In the genomic region with DNA sequence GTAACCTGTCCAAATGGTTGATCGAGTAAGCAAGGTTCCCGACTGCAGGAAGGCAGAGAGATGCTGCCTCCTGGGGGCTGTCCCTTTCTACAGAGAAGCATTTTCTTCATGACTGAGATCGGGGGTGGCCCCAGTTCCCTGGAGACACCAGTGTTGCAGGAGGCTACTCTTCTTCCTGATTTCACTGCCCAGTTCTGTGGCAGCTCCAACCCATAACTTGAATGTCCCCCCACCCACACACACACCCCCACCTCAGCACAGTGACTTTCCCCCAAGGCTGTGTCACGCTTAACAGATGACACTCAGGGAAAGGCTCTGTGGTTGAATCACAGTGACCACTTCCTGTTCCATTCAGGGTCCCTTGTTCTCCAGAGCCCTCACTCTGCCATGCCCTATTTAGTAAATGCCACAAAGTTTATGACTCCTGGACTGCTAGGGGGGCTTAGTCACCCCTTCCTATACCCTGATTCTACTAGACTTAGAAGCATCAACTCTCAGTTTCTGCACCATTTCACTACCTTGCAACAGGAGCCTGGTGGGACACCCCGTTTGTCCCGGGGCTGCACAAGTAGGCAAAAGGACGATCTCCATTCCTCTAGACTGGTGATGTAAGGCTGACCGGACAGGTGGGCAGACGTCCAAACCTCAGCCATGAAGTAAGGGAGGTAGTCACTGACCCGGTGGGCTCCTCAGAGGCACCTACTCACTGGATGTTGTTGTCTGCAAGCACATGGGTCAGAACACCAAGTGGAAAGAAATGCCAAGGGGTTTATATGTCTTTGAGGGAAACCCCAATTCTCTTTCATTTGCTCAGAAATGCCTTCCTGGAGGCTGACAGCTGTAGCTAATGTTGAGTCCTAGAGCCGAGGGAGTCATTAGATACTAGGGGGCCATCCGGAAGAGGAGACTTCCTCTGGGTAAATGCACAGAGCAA, we compare ENCODE assay signal across 1 cellular context.
TF ChIP-seq lines count a peak whose summit lies in the region.

No MANE protein-coding gene starts in this region.

TF ChIP-seq in K562, 482 proteins besides CTCF, POLR2A, EP300 and RAD21:
- TF ChIP-seq, protein P1, sequence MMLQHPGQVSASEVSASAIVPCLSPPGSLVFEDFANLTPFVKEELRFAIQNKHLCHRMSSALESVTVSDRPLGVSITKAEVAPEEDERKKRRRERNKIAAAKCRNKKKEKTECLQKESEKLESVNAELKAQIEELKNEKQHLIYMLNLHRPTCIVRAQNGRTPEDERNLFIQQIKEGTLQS (IDR thresholded peaks at IDR 0.05): peak; percentile 22; the same call in 1 of the 2 replicates
- TF ChIP-seq, protein P1 (CRISPR knock-in tag; conservative IDR thresholded peaks at IDR 0.05): no peak
- TF ChIP-seq ZNF707 (CRISPR knock-in tag; conservative IDR thresholded peaks at IDR 0.05) (no peak), EGR1 (conservative IDR thresholded peaks at IDR 0.05) (peak; percentile 87), MAZ (CRISPR knock-in tag; conservative IDR thresholded peaks at IDR 0.05 in 1 of 2, IDR thresholded peaks at IDR 0.05 in 1 of 2) (peak in 1 of 2 experiments; percentile 43; a peak in 2 of 4 replicates), ILF3 (IDR thresholded peaks at IDR 0.05; ENCODE audit: borderline replicate concordance) (no peak), SPI1 (IDR thresholded peaks at IDR 0.05; ENCODE audit: borderline replicate concordance, low read depth, low read length) (peak; percentile 51; the same call in 1 of the 2 replicates), FOSL1 (tag; conservative IDR thresholded peaks at IDR 0.05) (peak; percentile 46; the same call in 1 of the 2 replicates), MEIS2 (IDR thresholded peaks at IDR 0.05; ENCODE audit: partially characterized antibody) (peak; percentile 26), MAFK (IDR thresholded peaks at IDR 0.05; ENCODE audit: low read length) (0 out of 2 replicates have a peak, but pooled peaks have one; percentile 4), ZNF3 (CRISPR knock-in tag; IDR thresholded peaks at IDR 0.05) (no peak), CC2D1A (IDR thresholded peaks at IDR 0.05) (0 out of 2 replicates have a peak, but pooled peaks have one; percentile 34), SMC3 (conservative IDR thresholded peaks at IDR 0.05; ENCODE audit: insufficient read depth, low read depth, low read length) (peak; percentile 72), ARID2 (IDR thresholded peaks at IDR 0.05) (peak; percentile 67), GABPA (tag; conservative IDR thresholded peaks at IDR 0.05; ENCODE audit: low read depth) (peak; percentile 53), STAG1 (CRISPR knock-in tag; IDR thresholded peaks at IDR 0.05; ENCODE audit: borderline replicate concordance) (peak; percentile 36; the same call in 1 of the 2 replicates), POLR2B (IDR thresholded peaks at IDR 0.05; ENCODE audit: low read depth, partially characterized antibody) (no peak), JUND (IDR thresholded peaks at IDR 0.05; ENCODE audit: borderline replicate concordance, low read depth, low read length) (peak; percentile 31; the same call in 1 of the 2 replicates), JUND (tag; IDR thresholded peaks at IDR 0.05; ENCODE audit: borderline replicate concordance, low read depth, low read length) (no peak), ZNF23 (CRISPR knock-in tag; IDR thresholded peaks at IDR 0.05) (no peak)
- TF ChIP-seq, protein P2, sequence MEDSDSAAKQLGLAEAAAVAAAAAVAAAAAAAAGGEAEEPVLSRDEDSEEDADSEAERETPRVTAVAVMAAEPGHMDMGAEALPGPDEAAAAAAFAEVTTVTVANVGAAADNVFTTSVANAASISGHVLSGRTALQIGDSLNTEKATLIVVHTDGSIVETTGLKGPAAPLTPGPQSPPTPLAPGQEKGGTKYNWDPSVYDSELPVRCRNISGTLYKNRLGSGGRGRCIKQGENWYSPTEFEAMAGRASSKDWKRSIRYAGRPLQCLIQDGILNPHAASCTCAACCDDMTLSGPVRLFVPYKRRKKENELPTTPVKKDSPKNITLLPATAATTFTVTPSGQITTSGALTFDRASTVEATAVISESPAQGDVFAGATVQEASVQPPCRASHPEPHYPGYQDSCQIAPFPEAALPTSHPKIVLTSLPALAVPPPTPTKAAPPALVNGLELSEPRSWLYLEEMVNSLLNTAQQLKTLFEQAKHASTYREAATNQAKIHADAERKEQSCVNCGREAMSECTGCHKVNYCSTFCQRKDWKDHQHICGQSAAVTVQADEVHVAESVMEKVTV (CRISPR knock-in tag; IDR thresholded peaks at IDR 0.05): peak; percentile 80
- TF ChIP-seq, protein P3, sequence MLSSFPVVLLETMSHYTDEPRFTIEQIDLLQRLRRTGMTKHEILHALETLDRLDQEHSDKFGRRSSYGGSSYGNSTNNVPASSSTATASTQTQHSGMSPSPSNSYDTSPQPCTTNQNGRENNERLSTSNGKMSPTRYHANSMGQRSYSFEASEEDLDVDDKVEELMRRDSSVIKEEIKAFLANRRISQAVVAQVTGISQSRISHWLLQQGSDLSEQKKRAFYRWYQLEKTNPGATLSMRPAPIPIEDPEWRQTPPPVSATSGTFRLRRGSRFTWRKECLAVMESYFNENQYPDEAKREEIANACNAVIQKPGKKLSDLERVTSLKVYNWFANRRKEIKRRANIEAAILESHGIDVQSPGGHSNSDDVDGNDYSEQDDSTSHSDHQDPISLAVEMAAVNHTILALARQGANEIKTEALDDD (IDR thresholded peaks at IDR 0.05): peak; percentile 86
